13 cellular contexts compared by ENCODE assay signal in genomic region chr10:49135575-49136313, GRCh38. TPM values are rescaled to one million over a fixed set of nuclear protein-coding genes. Genes with fewer than 3 reads are reported as not detected.
DNase-seq lines count a peak whose midpoint lies in the region; ATAC-seq and TF ChIP-seq lines count a peak whose summit lies in the region.
"Had no signal": no experiment of that assay in that cellular context is flagged by ENCODE, and none has a peak within 500 bp of the region (broad histone marks: within the 10 kb centered on the region; RNA-seq: fewer than 3 reads in every experiment).

No MANE protein-coding gene starts in this region.

- peak overlapping the region; percentile 65 for H3K4me3 Mint-ChIP-seq in memory B cell
- H3K4me3 Mint-ChIP-seq: activated CD4-positive, alpha-beta T cell treated with anti-CD3 and anti-CD28 coated beads, Interleukin-2, amount 10 ng/mL, durations not matched to agents 7 days and 5 days had no signal

- H3K27me3 ChIP-seq in ascending aorta, result no peaks in the 10 kb centered on the region
- H3K27me3 ChIP-seq: adrenal gland had no signal

- peak overlapping the region; percentile 45 for H3K27ac Mint-ChIP-seq in memory B cell
- H3K27ac Mint-ChIP-seq: activated CD4-positive, alpha-beta T cell treated with anti-CD3 and anti-CD28 coated beads, Interleukin-2, amount 10 ng/mL, durations not matched to agents 7 days and 5 days had no signal

- H3K9me3 Mint-ChIP-seq in memory B cell, result peaks cover 2% of the 10 kb centered on the region
- H3K9me3 Mint-ChIP-seq: activated CD4-positive, alpha-beta T cell treated with anti-CD3 and anti-CD28 coated beads, Interleukin-2, amount 10 ng/mL, durations not matched to agents 7 days and 5 days had no signal

- H3K4me1 ChIP-seq in ascending aorta, result peaks cover 0 to 27% of the 10 kb centered on the region in 2 donors

- ATAC-seq in GM21529 (IDR thresholded peaks at IDR 0.05; ENCODE audit: unreplicated experiment) (peak; percentile 49), memory B cell (ENCODE audit: low read depth) (peak; percentile 94)

- no peak for TF ChIP-seq POLR2A in erythroblast (IDR thresholded peaks at IDR 0.05; ENCODE audit: low read length)

- DNase-seq in GF-D8 (lab: John Stamatoyannopoulos, UW) (peak; percentile 19), ascending aorta (ENCODE audit: low spot score in 2 of 2) (no peak), memory B cell (ENCODE audit: low spot score in 2 of 2) (peak; percentile 25), erythroblast (lab: John Stamatoyannopoulos, UW) (no peak), GM03348 (ENCODE audit: low spot score) (no peak), putamen (ENCODE audit: low spot score) (no peak)
- DNase-seq in stimulated activated naive CD4-positive, alpha-beta T cell treated with Interleukin-2 at 50 U/mL for 16 hours (lab: John Stamatoyannopoulos, UW), result no peak
- DNase-seq: activated CD4-positive, alpha-beta T cell treated with anti-CD3 and anti-CD28 coated beads, Interleukin-2, amount 10 ng/mL, durations not matched to agents 7 days and 5 days; adrenal gland; NCI-H1092 had no signal

- no peak overlapping the region for H3K4me3 ChIP-seq in ascending aorta
- H3K4me3 ChIP-seq: adrenal gland had no signal

- no peaks in the 10 kb centered on the region for H3K9me3 ChIP-seq in ascending aorta
- H3K9me3 ChIP-seq: adrenal gland had no signal

- H3K4me1 Mint-ChIP-seq in memory B cell, result peaks cover 21% of the 10 kb centered on the region
- H3K4me1 Mint-ChIP-seq: activated CD4-positive, alpha-beta T cell treated with anti-CD3 and anti-CD28 coated beads, Interleukin-2, amount 10 ng/mL, durations not matched to agents 7 days and 5 days had no signal

- H3K36me3 Mint-ChIP-seq in memory B cell, result peaks cover 2% of the 10 kb centered on the region

- no peaks in the 10 kb centered on the region for H3K27me3 Mint-ChIP-seq in memory B cell

- H3K36me3 ChIP-seq in ascending aorta, result no peaks in the 10 kb centered on the region
- H3K36me3 ChIP-seq: adrenal gland had no signal

- peak overlapping the region; percentile 39 to 58 for H3K27ac ChIP-seq in ascending aorta
- H3K27ac ChIP-seq: adrenal gland had no signal

- TF ChIP-seq CTCF in ascending aorta (IDR thresholded peaks at IDR 0.05), result peak in 2 of 3 experiments; percentile 14 to 22

- intact Hi-C loops in ascending aorta (cut with DNase I), result no loop called here

RNA-seq across cellular contexts. Expression of gene FAM170B, which starts 1.9 kb away (rescaled TPM):
- not detected for total RNA-seq in ascending aorta
- total RNA-seq: activated CD4-positive, alpha-beta T cell treated with anti-CD3 and anti-CD28 coated beads, Interleukin-2, amount 10 ng/mL, durations not matched to agents 7 days and 5 days; adrenal gland; fibroblast of villous mesenchyme; RPMI7951 had no signal

RNA-seq across cellular contexts. Expression of gene VSTM4, which starts 20.4 kb away (rescaled TPM):
- total RNA-seq in ascending aorta, result 17.7 TPM

RNA-seq across cellular contexts. Expression of gene TMEM273, which starts 52.4 kb away (rescaled TPM):
- total RNA-seq in ascending aorta, result 82.3 TPM
- total RNA-seq: fibroblast of villous mesenchyme, RPMI7951 had no signal

Comparison
In these comparisons a context has a peak if more than half of its experiments do, and no peak if none do; other contexts are left out.
1. DNase-seq: peak in GF-D8 (single experiment) and memory B cell (2 of 2); none in ascending aorta (0 of 2), erythroblast (0 of 2), GM03348 (single experiment), putamen (single experiment) and stimulated activated naive CD4-positive, alpha-beta T cell treated with Interleukin-2 at 50 U/mL for 16 hours (single experiment).